In genomic region chr3:53109190-53109589, GRCh38 we compare ENCODE assay signal across 12 cellular contexts. TPM values are rescaled to one million over a fixed set of nuclear protein-coding genes. Genes with fewer than 3 reads are reported as not detected.
A peak's percentile ranks its signal among the peaks of the same experiment; 100 is the strongest.
DNase-seq lines count a peak whose midpoint lies in the region; FAIRE-seq and TF ChIP-seq lines count a peak whose summit lies in the region.
"Had no signal": no experiment of that assay in that cellular context is flagged by ENCODE, and none has a peak within 500 bp of the region (broad histone marks: within the 10 kb centered on the region; RNA-seq: fewer than 3 reads in every experiment).

No MANE protein-coding gene starts in this region.

- in situ Hi-C loops in astrocyte of the spinal cord (cut with HindIII; ENCODE audit: low sequenced_read_pairs), result no loop called here

- H3K4me3 Mint-ChIP-seq in nephron, result no peak overlapping the region
- H3K4me3 Mint-ChIP-seq: stimulated activated naive B cell treated with anti-CD40 and anti-IgM and Interleukin-4, amounts not matched to agents 10 μg/mL and 1 μg/mL and 100 μg/mL, for 72 hours had no signal

- TF ChIP-seq CTCF in astrocyte of the spinal cord (IDR thresholded peaks at IDR 0.05; ENCODE audit: low read depth, low read length), result no peak
- no peak for TF ChIP-seq CTCF in nephron (IDR thresholded peaks at IDR 0.05; ENCODE audit: unreplicated experiment in 3 of 3)

- no peaks in the 10 kb centered on the region for H3K27me3 Mint-ChIP-seq in nephron (ENCODE audit: low read depth)
- H3K27me3 Mint-ChIP-seq: stimulated activated naive B cell treated with anti-CD40 and anti-IgM and Interleukin-4, amounts not matched to agents 10 μg/mL and 1 μg/mL and 100 μg/mL, for 72 hours had no signal

- no peaks in the 10 kb centered on the region for H3K9me3 Mint-ChIP-seq in nephron
- H3K9me3 Mint-ChIP-seq: stimulated activated naive B cell treated with anti-CD40 and anti-IgM and Interleukin-4, amounts not matched to agents 10 μg/mL and 1 μg/mL and 100 μg/mL, for 72 hours had no signal

- DNase-seq in EH (ENCODE audit: low read depth) (peak; percentile 80), M059J (ENCODE audit: low read depth) (peak; percentile 94), astrocyte of the spinal cord (ENCODE audit: low read depth, low spot score) (peak; percentile 76), HUDEP-2 (lab: John Stamatoyannopoulos, UW; ENCODE audit: unreplicated experiment in 76 of 76) (no peak), substantia nigra (lab: John Stamatoyannopoulos, UW) (no peak), GM19239 (ENCODE audit: insufficient read length, low spot score) (no peak), MV-4-11 (lab: John Stamatoyannopoulos, UW) (no peak)
- DNase-seq: GOT3; Karpas-422; posterior cingulate gyrus; stimulated activated naive B cell treated with anti-CD40 and anti-IgM and Interleukin-4, amounts not matched to agents 10 μg/mL and 1 μg/mL and 100 μg/mL, for 72 hours had no signal

- no peak for FAIRE-seq in GM19239 (lab: Jason Lieb, UNC)

- peaks cover 37% of the 10 kb centered on the region for H3K36me3 Mint-ChIP-seq in nephron (ENCODE audit: low read depth)

- no peak overlapping the region for H3K27ac ChIP-seq in substantia nigra (ENCODE audit: low read depth, low read length, poor library complexity, severe bottlenecking)

- no peak overlapping the region for H3K4me3 ChIP-seq in astrocyte of the spinal cord (ENCODE audit: low read depth, low read length)

- peak overlapping the region; percentile 59 to 85 (median 74) for H3K27ac Mint-ChIP-seq in nephron
- H3K27ac Mint-ChIP-seq: stimulated activated naive B cell treated with anti-CD40 and anti-IgM and Interleukin-4, amounts not matched to agents 10 μg/mL and 1 μg/mL and 100 μg/mL, for 72 hours had no signal

- peaks cover 24% of the 10 kb centered on the region for H3K4me1 Mint-ChIP-seq in nephron
- H3K4me1 Mint-ChIP-seq: stimulated activated naive B cell treated with anti-CD40 and anti-IgM and Interleukin-4, amounts not matched to agents 10 μg/mL and 1 μg/mL and 100 μg/mL, for 72 hours had no signal

RNA-seq across cellular contexts. Expression of gene RFT1, which starts 21.0 kb away (rescaled TPM):
- total RNA-seq in M059J (2014; rRNA removed; shearing (Covaris generic)), result 12.8 and 15.1 TPM in 2 replicates

RNA-seq across cellular contexts. Expression of gene PRKCD, which starts 51.8 kb away (rescaled TPM):
- 1.5 and 4.3 TPM in 2 replicates for total RNA-seq in M059J (2014; rRNA removed; shearing (Covaris generic))

Comparison
In these comparisons a context has a peak if more than half of its experiments do, and no peak if none do; other contexts are left out.
1. DNase-seq: peak in EH (single experiment), M059J (single experiment) and astrocyte of the spinal cord (single experiment); none in HUDEP-2 (0 of 76), substantia nigra (0 of 49), GM19239 (single experiment) and MV-4-11 (single experiment).